1 cellular context compared by ENCODE assay signal in genomic region chr5:159212667-159213462, GRCh38.
A peak's percentile ranks its signal among the peaks of the same experiment; 100 is the strongest.
TF ChIP-seq lines count a peak whose summit lies in the region.

No MANE protein-coding gene starts in this region.

TF ChIP-seq in K562, 482 proteins besides CTCF, POLR2A, EP300 and RAD21 (continued from another document and continues in another):
- TF ChIP-seq, protein P1, sequence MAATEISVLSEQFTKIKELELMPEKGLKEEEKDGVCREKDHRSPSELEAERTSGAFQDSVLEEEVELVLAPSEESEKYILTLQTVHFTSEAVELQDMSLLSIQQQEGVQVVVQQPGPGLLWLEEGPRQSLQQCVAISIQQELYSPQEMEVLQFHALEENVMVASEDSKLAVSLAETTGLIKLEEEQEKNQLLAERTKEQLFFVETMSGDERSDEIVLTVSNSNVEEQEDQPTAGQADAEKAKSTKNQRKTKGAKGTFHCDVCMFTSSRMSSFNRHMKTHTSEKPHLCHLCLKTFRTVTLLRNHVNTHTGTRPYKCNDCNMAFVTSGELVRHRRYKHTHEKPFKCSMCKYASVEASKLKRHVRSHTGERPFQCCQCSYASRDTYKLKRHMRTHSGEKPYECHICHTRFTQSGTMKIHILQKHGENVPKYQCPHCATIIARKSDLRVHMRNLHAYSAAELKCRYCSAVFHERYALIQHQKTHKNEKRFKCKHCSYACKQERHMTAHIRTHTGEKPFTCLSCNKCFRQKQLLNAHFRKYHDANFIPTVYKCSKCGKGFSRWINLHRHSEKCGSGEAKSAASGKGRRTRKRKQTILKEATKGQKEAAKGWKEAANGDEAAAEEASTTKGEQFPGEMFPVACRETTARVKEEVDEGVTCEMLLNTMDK (IDR thresholded peaks at IDR 0.05; ENCODE audit: borderline replicate concordance, insufficient read depth, low read depth, low read length, poor library complexity, severe bottlenecking) = no peak
- no peak for TF ChIP-seq RNF2 (IDR thresholded peaks at IDR 0.05)
- no peak for TF ChIP-seq MIER1 (IDR thresholded peaks at IDR 0.05; ENCODE audit: low read depth)
- TF ChIP-seq SETDB1 (IDR thresholded peaks at IDR 0.05; ENCODE audit: low read length) = no peak
- no peak for TF ChIP-seq HES1 (IDR thresholded peaks at IDR 0.05; ENCODE audit: low read depth)
- TF ChIP-seq ZSCAN32 (CRISPR knock-in tag; IDR thresholded peaks at IDR 0.05) = no peak
- TF ChIP-seq HMBOX1 (IDR thresholded peaks at IDR 0.05) = no peak
- TF ChIP-seq ZBTB17 (CRISPR knock-in tag; IDR thresholded peaks at IDR 0.05) = no peak
- no peak for TF ChIP-seq NFIC (IDR thresholded peaks at IDR 0.05)
- TF ChIP-seq ERF (CRISPR knock-in tag; IDR thresholded peaks at IDR 0.05) = no peak
- no peak for TF ChIP-seq TCF15 (CRISPR knock-in tag; IDR thresholded peaks at IDR 0.05)
- TF ChIP-seq CXXC5 (CRISPR knock-in tag; IDR thresholded peaks at IDR 0.05) = no peak
- no peak for TF ChIP-seq CBX2 (IDR thresholded peaks at IDR 0.05; ENCODE audit: insufficient read depth, low read length, poor library complexity, severe bottlenecking)
- TF ChIP-seq HMG20A (CRISPR knock-in tag; conservative IDR thresholded peaks at IDR 0.05) = no peak
- TF ChIP-seq, protein P2, sequence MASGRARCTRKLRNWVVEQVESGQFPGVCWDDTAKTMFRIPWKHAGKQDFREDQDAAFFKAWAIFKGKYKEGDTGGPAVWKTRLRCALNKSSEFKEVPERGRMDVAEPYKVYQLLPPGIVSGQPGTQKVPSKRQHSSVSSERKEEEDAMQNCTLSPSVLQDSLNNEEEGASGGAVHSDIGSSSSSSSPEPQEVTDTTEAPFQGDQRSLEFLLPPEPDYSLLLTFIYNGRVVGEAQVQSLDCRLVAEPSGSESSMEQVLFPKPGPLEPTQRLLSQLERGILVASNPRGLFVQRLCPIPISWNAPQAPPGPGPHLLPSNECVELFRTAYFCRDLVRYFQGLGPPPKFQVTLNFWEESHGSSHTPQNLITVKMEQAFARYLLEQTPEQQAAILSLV (tag; IDR thresholded peaks at IDR 0.05) = 0 out of 2 replicates have a peak, but pooled peaks have one; percentile 8
- TF ChIP-seq CBX1 (IDR thresholded peaks at IDR 0.05; ENCODE audit: low read depth) = no peak
- TF ChIP-seq ZNF507 (tag; conservative IDR thresholded peaks at IDR 0.05) = no peak
- no peak for TF ChIP-seq MYBL2 (IDR thresholded peaks at IDR 0.05; ENCODE audit: low read depth)
- TF ChIP-seq MYBL2 (CRISPR knock-in tag; IDR thresholded peaks at IDR 0.05; ENCODE audit: borderline replicate concordance) = no peak
- no peak for TF ChIP-seq ZNF77 (CRISPR knock-in tag; IDR thresholded peaks at IDR 0.05)
- TF ChIP-seq POLR2H (tag; IDR thresholded peaks at IDR 0.05; ENCODE audit: low read depth) = peak; percentile 52; the same call in 1 of the 2 replicates
- no peak for TF ChIP-seq SP2 (IDR thresholded peaks at IDR 0.05; ENCODE audit: extremely low read depth, low read depth, low read length, poor library complexity, severe bottlenecking)
- no peak for TF ChIP-seq ZNF23 (CRISPR knock-in tag; IDR thresholded peaks at IDR 0.05)
- TF ChIP-seq BRF2 (IDR thresholded peaks at IDR 0.05; ENCODE audit: borderline replicate concordance, insufficient read depth, insufficient read length) = no peak
- TF ChIP-seq NFATC3 (IDR thresholded peaks at IDR 0.05) = no peak
- no peak for TF ChIP-seq NR1H2 (CRISPR knock-in tag; IDR thresholded peaks at IDR 0.05)
- TF ChIP-seq ZNF282 (CRISPR knock-in tag; IDR thresholded peaks at IDR 0.05) = no peak
- TF ChIP-seq ETV1 (tag; conservative IDR thresholded peaks at IDR 0.05; ENCODE audit: low read depth) = peak; percentile 38
- no peak for TF ChIP-seq GTF3C2 (IDR thresholded peaks at IDR 0.05; ENCODE audit: borderline replicate concordance, extremely low read depth, insufficient read length)
- no peak for TF ChIP-seq SREBF2 (CRISPR knock-in tag; IDR thresholded peaks at IDR 0.05)
- no peak for TF ChIP-seq E2F3 (CRISPR knock-in tag; IDR thresholded peaks at IDR 0.05)
- TF ChIP-seq, protein P3, sequence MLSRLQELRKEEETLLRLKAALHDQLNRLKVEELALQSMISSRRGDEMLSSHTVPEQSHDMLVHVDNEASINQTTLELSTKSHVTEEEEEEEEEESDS (CRISPR knock-in tag; IDR thresholded peaks at IDR 0.05) = no peak
- TF ChIP-seq CTBP1 (IDR thresholded peaks at IDR 0.05; ENCODE audit: borderline replicate concordance) = no peak
- TF ChIP-seq, protein P4, sequence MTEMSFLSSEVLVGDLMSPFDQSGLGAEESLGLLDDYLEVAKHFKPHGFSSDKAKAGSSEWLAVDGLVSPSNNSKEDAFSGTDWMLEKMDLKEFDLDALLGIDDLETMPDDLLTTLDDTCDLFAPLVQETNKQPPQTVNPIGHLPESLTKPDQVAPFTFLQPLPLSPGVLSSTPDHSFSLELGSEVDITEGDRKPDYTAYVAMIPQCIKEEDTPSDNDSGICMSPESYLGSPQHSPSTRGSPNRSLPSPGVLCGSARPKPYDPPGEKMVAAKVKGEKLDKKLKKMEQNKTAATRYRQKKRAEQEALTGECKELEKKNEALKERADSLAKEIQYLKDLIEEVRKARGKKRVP (CRISPR knock-in tag; IDR thresholded peaks at IDR 0.05) = peak; percentile 76
- TF ChIP-seq POLR3G (IDR thresholded peaks at IDR 0.05; ENCODE audit: extremely low read depth, insufficient read length, insufficient replicate concordance) = no peak
- TF ChIP-seq ZNF124 (CRISPR knock-in tag; IDR thresholded peaks at IDR 0.05) = no peak
- no peak for TF ChIP-seq BCOR (IDR thresholded peaks at IDR 0.05)
- TF ChIP-seq HINFP (tag; conservative IDR thresholded peaks at IDR 0.05; ENCODE audit: low read depth) = no peak
- TF ChIP-seq RHOXF2B (CRISPR knock-in tag; conservative IDR thresholded peaks at IDR 0.05) = no peak
- no peak for TF ChIP-seq ZNF780A (CRISPR knock-in tag; IDR thresholded peaks at IDR 0.05)
- TF ChIP-seq PPARD (CRISPR knock-in tag; IDR thresholded peaks at IDR 0.05) = no peak
- TF ChIP-seq MEIS2 (IDR thresholded peaks at IDR 0.05; ENCODE audit: partially characterized antibody) = peak; percentile 76
- TF ChIP-seq, protein P5, sequence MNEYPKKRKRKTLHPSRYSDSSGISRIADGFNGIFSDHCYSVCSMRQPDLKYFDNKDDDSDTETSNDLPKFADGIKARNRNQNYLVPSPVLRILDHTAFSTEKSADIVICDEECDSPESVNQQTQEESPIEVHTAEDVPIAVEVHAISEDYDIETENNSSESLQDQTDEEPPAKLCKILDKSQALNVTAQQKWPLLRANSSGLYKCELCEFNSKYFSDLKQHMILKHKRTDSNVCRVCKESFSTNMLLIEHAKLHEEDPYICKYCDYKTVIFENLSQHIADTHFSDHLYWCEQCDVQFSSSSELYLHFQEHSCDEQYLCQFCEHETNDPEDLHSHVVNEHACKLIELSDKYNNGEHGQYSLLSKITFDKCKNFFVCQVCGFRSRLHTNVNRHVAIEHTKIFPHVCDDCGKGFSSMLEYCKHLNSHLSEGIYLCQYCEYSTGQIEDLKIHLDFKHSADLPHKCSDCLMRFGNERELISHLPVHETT (CRISPR knock-in tag; conservative IDR thresholded peaks at IDR 0.05 in 1 of 2, IDR thresholded peaks at IDR 0.05 in 1 of 2) = no peak
- TF ChIP-seq CC2D1A (IDR thresholded peaks at IDR 0.05) = no peak
- no peak for TF ChIP-seq SUPT5H (IDR thresholded peaks at IDR 0.05)
- TF ChIP-seq ZNF384 (IDR thresholded peaks at IDR 0.05; ENCODE audit: low read depth, low read length) = peak; percentile 79
- no peak for TF ChIP-seq DDX20 (tag; IDR thresholded peaks at IDR 0.05; ENCODE audit: low read depth)
- TF ChIP-seq ZC3H11A (IDR thresholded peaks at IDR 0.05; ENCODE audit: low read depth, low read length) = no peak
- no peak for TF ChIP-seq KAT8 (IDR thresholded peaks at IDR 0.05; ENCODE audit: low read depth)
